Comparison of ENCODE assay signal across 12 cellular contexts in the genomic region with DNA sequence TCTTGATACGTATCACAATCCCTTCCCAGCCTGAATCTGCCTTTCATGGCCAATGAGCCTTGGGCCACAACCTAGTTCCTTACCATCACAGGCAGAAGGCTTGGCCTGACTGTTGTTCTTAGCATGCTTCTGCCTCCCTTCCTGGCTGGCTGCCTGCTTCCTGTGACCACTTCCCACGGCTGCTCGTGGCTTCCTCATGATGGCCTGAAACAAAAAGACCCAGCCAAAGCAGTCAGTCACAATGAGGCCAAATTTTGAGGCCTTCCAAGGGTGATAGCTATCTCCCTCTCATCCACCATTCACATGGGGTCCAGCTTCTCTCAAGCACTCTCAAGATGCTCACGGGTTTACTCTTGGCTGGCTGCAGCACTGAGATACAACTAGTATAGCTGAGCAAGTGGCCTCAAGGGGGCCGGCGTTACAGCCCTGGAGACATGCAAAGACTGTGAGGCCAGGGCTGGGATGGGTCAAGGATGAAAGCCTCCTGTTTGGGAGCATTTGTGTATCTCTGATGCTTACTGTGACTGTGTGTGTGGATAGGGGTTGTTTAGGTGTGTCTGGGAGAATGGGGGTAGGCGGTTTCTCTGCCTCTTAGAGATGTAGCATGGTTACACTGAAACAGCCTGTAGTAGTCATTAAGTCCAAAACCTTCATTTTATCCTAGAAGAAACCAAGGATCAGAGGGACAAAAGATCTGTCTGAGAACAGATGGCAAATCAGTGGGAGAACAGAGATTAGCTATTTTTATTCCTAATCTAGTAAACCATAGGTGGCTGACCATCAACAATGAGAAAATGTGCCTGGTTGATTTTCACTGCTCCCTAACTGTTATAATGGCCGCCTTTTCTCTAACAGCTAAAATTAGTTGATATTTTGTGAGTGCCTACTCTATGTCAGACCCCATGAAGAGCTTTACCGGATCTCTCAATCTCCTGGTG. TPM values are rescaled to one million over a fixed set of nuclear protein-coding genes. Genes with fewer than 3 reads are reported as not detected.
DNase-seq lines count a peak whose midpoint lies in the region; ATAC-seq, FAIRE-seq and TF ChIP-seq lines count a peak whose summit lies in the region.
"Had no signal": no experiment of that assay in that cellular context is flagged by ENCODE, and none has a peak within 500 bp of the region (broad histone marks: within the 10 kb centered on the region; RNA-seq: fewer than 3 reads in every experiment).

No MANE protein-coding gene starts in this region.

- H3K4ac ChIP-seq in IMR-90 (ENCODE audit: low read depth, low read length) = no peak overlapping the region

- BruUV-seq in IMR-90 (replicated peaks; lab: Mats Ljungman, UMichigan) (no TSS peak), K562 (replicated peaks; lab: Mats Ljungman, UMichigan) (no TSS peak)

- in situ Hi-C loops in IMR-90 (cut with MboI; ENCODE audit: low sequenced_read_pairs) (no loop called here), K562 (cut with MboI) (no loop called here)

- H3K14ac ChIP-seq in IMR-90 (replicated peaks; ENCODE audit: low read depth, low read length) = no peak overlapping the region

- H3K4me2 ChIP-seq in IMR-90 (ENCODE audit: low read depth, low read length) (no peak overlapping the region), K562 (ENCODE audit: insufficient read depth, low read length) (no peak overlapping the region)

- no peak overlapping the region for H4K91ac ChIP-seq in IMR-90 (ENCODE audit: insufficient read depth, low read depth, low read length)

- H3K18ac ChIP-seq in IMR-90 (ENCODE audit: low read depth, low read length) = no peak overlapping the region

- H3K56ac ChIP-seq in IMR-90 (ENCODE audit: extremely low read depth, insufficient read depth, low read length) = no peak overlapping the region

- H2BK20ac ChIP-seq in IMR-90 (ENCODE audit: low read depth, low read length) = no peak overlapping the region

- H3K4me3 Mint-ChIP-seq in CD4-positive, CD25-positive, alpha-beta regulatory T cell = no peak overlapping the region

- 67% methylated on average over 5 of the region's 9 CpGs; no CpG with 5 or more reads in 1 of the 2 experiments for WGBS in IMR-90 (ENCODE audit: extremely low coverage in 2 of 2, insufficient read length in 1 of 2), 2 experiments
- WGBS in K562 (ENCODE audit: insufficient coverage, low coverage, missing lambda C conversion rate) = 62% methylated on average over 9 of the region's 9 CpGs
- WGBS in suprapubic skin = 67% methylated on average over 8 of the region's 9 CpGs

- no peak overlapping the region for H4K5ac ChIP-seq in IMR-90 (ENCODE audit: low read depth, low read length)

- H3K27me3 Mint-ChIP-seq in CD4-positive, CD25-positive, alpha-beta regulatory T cell = no peaks in the 10 kb centered on the region

- 0 out of 2 replicates have a peak overlapping the region, but pooled peaks have one; percentile 16 for H3K23ac ChIP-seq in IMR-90 (ENCODE audit: low read depth, low read length)

- H3K9me1 ChIP-seq in IMR-90 (ENCODE audit: insufficient read depth, low read length) = peaks cover 6% of the 10 kb centered on the region
- H3K9me1 ChIP-seq in K562 (ENCODE audit: control insufficient read depth, insufficient read depth, low read length) = peaks cover 2% of the 10 kb centered on the region

- H3K4me1 Mint-ChIP-seq in CD4-positive, CD25-positive, alpha-beta regulatory T cell = peaks cover 10 to 51% (median 31%) of the 10 kb centered on the region in 4 donors

- H3K36me3 Mint-ChIP-seq in CD4-positive, CD25-positive, alpha-beta regulatory T cell = peaks cover 17% of the 10 kb centered on the region

- no peak overlapping the region for H4K8ac ChIP-seq in IMR-90 (ENCODE audit: low read depth in 2 of 2, low read length in 2 of 2)

- no peak overlapping the region for H2AK9ac ChIP-seq in IMR-90 (replicated peaks; ENCODE audit: low read depth, low read length, poor library complexity)

- TF ChIP-seq POLR2A in IMR-90 (IDR thresholded peaks at IDR 0.05; ENCODE audit: low read depth, low read length) = no peak
- no peak for TF ChIP-seq POLR2A in K562 (conservative IDR thresholded peaks at IDR 0.05)
- TF ChIP-seq POLR2A in suprapubic skin (IDR thresholded peaks at IDR 0.05) = no peak

- H3K36me3 ChIP-seq in CD4-positive, CD25-positive, alpha-beta regulatory T cell (ENCODE audit: control insufficient read depth, insufficient read depth, low read length) = peaks cover 29% of the 10 kb centered on the region
- H3K36me3 ChIP-seq in IMR-90 (ENCODE audit: control insufficient read depth, insufficient read depth, low read length) (peaks cover 17% of the 10 kb centered on the region), K562 (ENCODE audit: control insufficient read depth, insufficient read depth, low read length) (peaks cover 39% of the 10 kb centered on the region), suprapubic skin (peaks cover 44% of the 10 kb centered on the region)

- TF ChIP-seq RAD21 in IMR-90 (IDR thresholded peaks at IDR 0.05; ENCODE audit: low read length) = no peak
- TF ChIP-seq RAD21 in K562 (CRISPR knock-in tag; conservative IDR thresholded peaks at IDR 0.05 in 1 of 2, IDR thresholded peaks at IDR 0.05 in 1 of 2) = no peak

- dilution Hi-C loops in IMR-90 (cut with HindIII; ENCODE audit: low sequenced_read_pairs, unreplicated experiment) = no loop called here

- peak overlapping the region; percentile 39 to 71 (median 49) for H3K27ac Mint-ChIP-seq in CD4-positive, CD25-positive, alpha-beta regulatory T cell

- peaks cover 6 to 16% of the 10 kb centered on the region in 2 experiments; a peak in 3 of 4 replicates for H3K79me1 ChIP-seq in IMR-90 (ENCODE audit: low read depth in 1 of 2, low read length in 2 of 2)

- TF ChIP-seq CTCF in IMR-90 (conservative IDR thresholded peaks at IDR 0.05; ENCODE audit: low read depth, low read length) = no peak
- peak in 2 of 3 experiments; percentile 2 to 19; a peak in 1 of 6 replicates for TF ChIP-seq CTCF in K562 (IDR thresholded peaks at IDR 0.05 in 2 of 3, conservative IDR thresholded peaks at IDR 0.05 in 1 of 3; ENCODE audit: insufficient read depth in 2 of 3, low read depth in 1 of 3, low read length in 3 of 3)
- TF ChIP-seq CTCF in suprapubic skin (IDR thresholded peaks at IDR 0.05) = no peak

- peak in 1 of 3 donors; percentile 52 for DNase-seq in CD4-positive, CD25-positive, alpha-beta regulatory T cell
- DNase-seq in IMR-90 = peak; percentile 16
- no peak for DNase-seq in K562 (ENCODE audit: extremely low read depth in 1 of 4, low spot score in 3 of 4)
- DNase-seq in medulla oblongata (ENCODE audit: extremely low spot score) = peak; percentile 66
- DNase-seq in mucosa of gallbladder (ENCODE audit: low spot score) = no peak
- no peak for DNase-seq in SIG-M5 treated with dmso at 0.1 percent for 504 hours (lab: John Stamatoyannopoulos, UW; ENCODE audit: unreplicated experiment)
- DNase-seq in suprapubic skin (ENCODE audit: low spot score in 2 of 2) = no peak
- no peak for DNase-seq in NCI-H510A treated with DMSO at 0.1 percent for 48 hours (lab: John Stamatoyannopoulos, UW)
- DNase-seq: activated CD8-positive, alpha-beta memory T cell treated with anti-CD3 and anti-CD28 coated beads, Interleukin-2, amount 50 U/mL, for 48 hours; DMS153; NCI-H1694; RPMI8226 had no signal

- H3K27ac ChIP-seq in CD4-positive, CD25-positive, alpha-beta regulatory T cell (ENCODE audit: insufficient read depth, low read length, poor library complexity, severe bottlenecking) = no peak overlapping the region
- H3K27ac ChIP-seq in IMR-90 (ENCODE audit: insufficient read depth, low read length) = no peak overlapping the region
- no peak overlapping the region for H3K27ac ChIP-seq in K562 (ENCODE audit: extremely low read depth, low read depth, low read length)
- H3K27ac ChIP-seq in suprapubic skin = no peak overlapping the region

- no peak overlapping the region for H2BK5ac ChIP-seq in IMR-90 (ENCODE audit: low read depth, low read length, poor library complexity, severe bottlenecking)

- no peak overlapping the region for H2BK120ac ChIP-seq in IMR-90 (ENCODE audit: low read depth, low read length)

- no peak for FAIRE-seq in K562 (lab: Jason Lieb, UNC)

- H2AFZ ChIP-seq in IMR-90 (replicated peaks; ENCODE audit: low read length, poor library complexity) (no peak overlapping the region), K562 (ENCODE audit: low read depth, low read length) (no peak overlapping the region)

- no peak overlapping the region for H2AK5ac ChIP-seq in IMR-90 (ENCODE audit: low read depth, low read length)

- H3K9me3 Mint-ChIP-seq in CD4-positive, CD25-positive, alpha-beta regulatory T cell = no peaks in the 10 kb centered on the region

- H4K20me1 ChIP-seq in IMR-90 (ENCODE audit: insufficient read depth, low read length) (no peaks in the 10 kb centered on the region; the same call in 1 of the 2 replicates), K562 (replicated peaks; ENCODE audit: control insufficient read depth, insufficient read depth, low read length) (no peaks in the 10 kb centered on the region)

- H3K4me3 ChIP-seq in CD4-positive, CD25-positive, alpha-beta regulatory T cell (ENCODE audit: low read depth, low read length) = no peak overlapping the region
- H3K4me3 ChIP-seq in IMR-90 (ENCODE audit: insufficient read depth, low read depth, low read length) (no peak overlapping the region), K562 (no peak overlapping the region), suprapubic skin (no peak overlapping the region)

- H3K9ac ChIP-seq in IMR-90 (ENCODE audit: low read depth, low read length) = no peak overlapping the region
- H3K9ac ChIP-seq in K562 (ENCODE audit: insufficient read depth in 1 of 2, low read depth in 2 of 2, low read length in 2 of 2) = peak overlapping the region in 1 of 2 experiments; percentile 31; a peak in 2 of 4 replicates

- peaks cover 16% of the 10 kb centered on the region; the same call in 2 of the 3 replicates for H3K79me2 ChIP-seq in K562 (ENCODE audit: control insufficient read depth, insufficient read depth, low read length)

- H3K4me1 ChIP-seq in CD4-positive, CD25-positive, alpha-beta regulatory T cell (ENCODE audit: control insufficient read depth, insufficient read depth, low read length, poor library complexity, severe bottlenecking) = peaks cover 7% of the 10 kb centered on the region
- H3K4me1 ChIP-seq in IMR-90 (ENCODE audit: control insufficient read depth, insufficient read depth, low read length) = peaks cover 3% of the 10 kb centered on the region; the same call in 1 of the 2 replicates
- H3K4me1 ChIP-seq in K562 (replicated peaks in 1 of 2; ENCODE audit: control insufficient read depth in 2 of 2, insufficient read depth in 2 of 2, low read length in 2 of 2) = peaks cover 8 to 15% of the 10 kb centered on the region in 2 experiments; a peak in 3 of 5 replicates
- H3K4me1 ChIP-seq in suprapubic skin = peaks cover 7% of the 10 kb centered on the region

- no peak overlapping the region for H2BK15ac ChIP-seq in IMR-90 (ENCODE audit: low read depth, low read length)

- no peaks in the 10 kb centered on the region for H3K27me3 ChIP-seq in CD4-positive, CD25-positive, alpha-beta regulatory T cell (ENCODE audit: control insufficient read depth, insufficient read depth, low read length)
- H3K27me3 ChIP-seq in IMR-90 (ENCODE audit: control insufficient read depth, insufficient read depth, low read length) (no peaks in the 10 kb centered on the region), K562 (ENCODE audit: control insufficient read depth in 2 of 2, insufficient read depth in 2 of 2, low read length in 2 of 2) (no peaks in the 10 kb centered on the region), suprapubic skin (no peaks in the 10 kb centered on the region)

- POLR2A ChIA-PET in IMR-90 (lab: Charles Lee; ENCODE audit: unreplicated experiment) = no interaction called here
- POLR2A ChIA-PET in K562 (lab: Yijun Ruan, JAX) = interaction anchor here (0.8 to 1.5 kb wide), 4 partner anchors 10 to 515 kb away, joined by 3 to 8 read pairs (median 4); no protein-coding TSS in a partner anchor

- ATAC-seq in CD4-positive, CD25-positive, alpha-beta regulatory T cell (ENCODE audit: low read depth in 2 of 2) = no peak
- ATAC-seq in IMR-90 (ENCODE audit: low read depth) = no peak
- peak; percentile 66 for ATAC-seq in K562

- H3K9me3 ChIP-seq in CD4-positive, CD25-positive, alpha-beta regulatory T cell (ENCODE audit: control insufficient read depth in 2 of 2, low read length in 2 of 2) = no peaks in the 10 kb centered on the region
- H3K9me3 ChIP-seq in IMR-90 (ENCODE audit: control insufficient read depth, insufficient read depth, low read length) = no peaks in the 10 kb centered on the region
- peaks cover 9% of the 10 kb centered on the region for H3K9me3 ChIP-seq in K562 (replicated peaks; ENCODE audit: control insufficient read depth, insufficient read depth, low read depth, low read length)
- H3K9me3 ChIP-seq in suprapubic skin = no peaks in the 10 kb centered on the region

- intact Hi-C loops in IMR-90 (cut with micrococcal nuclease) (no loop called here), K562 (cut with micrococcal nuclease) (no loop called here)

- TF ChIP-seq EP300 in K562 (IDR thresholded peaks at IDR 0.05; ENCODE audit: low read length) = no peak
- TF ChIP-seq EP300 in suprapubic skin (IDR thresholded peaks at IDR 0.05) = no peak

- CTCF ChIA-PET in IMR-90 (lab: Yijun Ruan, JAX) (no interaction called here), K562 (lab: Yijun Ruan, JAX; ENCODE audit: low intra/inter-chr PET ratio) (interaction anchor here (0.6 kb wide), 1 partner anchor 603 kb away, joined by 3 read pairs; a partner anchor contains a TSS)

RNA-seq across cellular contexts. Expression of a gene that starts 5.4 kb away (rescaled TPM):
- total RNA-seq in CD4-positive, CD25-positive, alpha-beta regulatory T cell = 48.7 TPM
- 10 to 100 TPM; 12.1 to 16.5 (median 14.7) TPM for polyA plus RNA-seq in CD4-positive, CD25-positive, alpha-beta regulatory T cell
- total RNA-seq in IMR-90 (2012; rRNA removed) = 18.6 and 18.9 TPM in 2 replicates
- polyA plus RNA-seq in IMR-90 (2012; rRNA removed) = 15.5 and 16.8 TPM in 2 replicates
- polyA plus RNA-seq in IMR-90 (2012; cell fraction: cytosol; rRNA removed) = 9.0 and 11.3 TPM in 2 replicates
- 16.8 and 18.9 TPM in 2 replicates for polyA plus RNA-seq in IMR-90 (2012; cell fraction: nucleus; rRNA removed; ENCODE audit: low replicate concordance)
- total RNA-seq in K562 (2011; cell fraction: chromatin; rRNA removed; ENCODE audit: low replicate concordance) = 34.1 and 86.1 TPM in 2 replicates
- total RNA-seq in K562 (2011; cell fraction: nucleolus; rRNA removed) = 66.0 and 68.2 TPM in 2 replicates
- total RNA-seq in K562 (2011; cell fraction: nucleoplasm; rRNA removed) = 40.8 and 44.2 TPM in 2 replicates
- 36.7 and 46.9 TPM in 2 replicates for total RNA-seq in K562 (2014; rRNA removed)
- 25.0 and 32.1 TPM in 2 replicates for total RNA-seq in K562 (2014; rRNA removed; fragmentation: Illumina TruSeq; extraction: Trizol)
- total RNA-seq in K562 (2015; rRNA removed; fragmentation: Illumina TruSeq; extraction: Trizol) = 46.5 and 46.9 TPM in 2 replicates
- 32.5 and 33.9 TPM in 2 replicates for total RNA-seq in K562 (2021)
- polyA plus RNA-seq in K562 (2011; rRNA removed) = 30.4 and 36.0 TPM in 2 replicates
- 33.1 and 54.6 TPM in 2 replicates for polyA plus RNA-seq in K562 (2011; cell fraction: cytosol; rRNA removed)
- 75.7 and 103 TPM in 2 replicates for polyA plus RNA-seq in K562 (2011; cell fraction: nucleus; rRNA removed)
- 25.2 and 34.6 TPM in 2 replicates for polyA plus RNA-seq in K562 (2012)
- 40.1 and 47.2 TPM in 2 replicates for polyA plus RNA-seq in K562 (2014; fragmentation: Illumina TruSeq; extraction: Trizol)
- 10 to 100 TPM; 59.8 to 85.7 TPM for polyA plus RNA-seq in K562 (2014; fragmentation: Nextera tagmentation; extraction: Ambion mirVana)
- 38.0 and 44.8 TPM in 2 replicates for polyA plus RNA-seq in K562 (2014; rRNA removed)
- polyA minus RNA-seq in K562 (2011; rRNA and poly(A)+ RNA removed) = 38.1 and 72.9 TPM in 2 replicates
- 21.1 and 35.7 TPM in 2 replicates for polyA minus RNA-seq in K562 (2011; cell fraction: cytosol; rRNA and poly(A)+ RNA removed)
- polyA minus RNA-seq in K562 (2011; cell fraction: nucleus; rRNA and poly(A)+ RNA removed) = 39.9 and 47.7 TPM in 2 replicates
- total RNA-seq in mucosa of gallbladder = 7.9 TPM
- total RNA-seq in suprapubic skin = 1 to 10 TPM; 5.5 to 8.5 (median 8.5) TPM

RNA-seq across cellular contexts. Expression of a gene that starts 5.7 kb away (rescaled TPM):
- 75.2 TPM for total RNA-seq in CD4-positive, CD25-positive, alpha-beta regulatory T cell
- polyA plus RNA-seq in CD4-positive, CD25-positive, alpha-beta regulatory T cell = 10 to 100 TPM; 11.3 to 25.4 (median 19.7) TPM
- total RNA-seq in IMR-90 (2012; rRNA removed) = 8.9 and 9.1 TPM in 2 replicates
- 14.3 and 14.6 TPM in 2 replicates for polyA plus RNA-seq in IMR-90 (2012; rRNA removed)
- 7.2 and 8.2 TPM in 2 replicates for polyA plus RNA-seq in IMR-90 (2012; cell fraction: cytosol; rRNA removed)
- 43.0 and 103 TPM in 2 replicates for polyA plus RNA-seq in IMR-90 (2012; cell fraction: nucleus; rRNA removed; ENCODE audit: low replicate concordance)
- total RNA-seq in K562 (2011; cell fraction: chromatin; rRNA removed; ENCODE audit: low replicate concordance) = 71.8 and 131 TPM in 2 replicates
- total RNA-seq in K562 (2011; cell fraction: nucleolus; rRNA removed) = 89.7 and 95.8 TPM in 2 replicates
- 74.4 and 78.0 TPM in 2 replicates for total RNA-seq in K562 (2011; cell fraction: nucleoplasm; rRNA removed)
- total RNA-seq in K562 (2014; rRNA removed) = 32.1 and 36.8 TPM in 2 replicates
- 13.0 and 16.5 TPM in 2 replicates for total RNA-seq in K562 (2014; rRNA removed; fragmentation: Illumina TruSeq; extraction: Trizol)
- 26.8 and 29.0 TPM in 2 replicates for total RNA-seq in K562 (2015; rRNA removed; fragmentation: Illumina TruSeq; extraction: Trizol)
- total RNA-seq in K562 (2021) = 36.1 and 37.8 TPM in 2 replicates
- polyA plus RNA-seq in K562 (2011; rRNA removed) = 23.6 and 39.9 TPM in 2 replicates
- polyA plus RNA-seq in K562 (2011; cell fraction: cytosol; rRNA removed) = 31.3 and 41.8 TPM in 2 replicates
- polyA plus RNA-seq in K562 (2011; cell fraction: nucleus; rRNA removed) = 190 and 211 TPM in 2 replicates
- polyA plus RNA-seq in K562 (2012) = 30.0 and 54.0 TPM in 2 replicates
- polyA plus RNA-seq in K562 (2014; fragmentation: Illumina TruSeq; extraction: Trizol) = 32.7 and 35.6 TPM in 2 replicates
- polyA plus RNA-seq in K562 (2014; fragmentation: Nextera tagmentation; extraction: Ambion mirVana) = 1 to 10 TPM; 3.4 to 6.2 TPM
- 46.2 and 53.5 TPM in 2 replicates for polyA plus RNA-seq in K562 (2014; rRNA removed)
- 18.2 and 19.1 TPM in 2 replicates for polyA minus RNA-seq in K562 (2011; rRNA and poly(A)+ RNA removed)
- polyA minus RNA-seq in K562 (2011; cell fraction: cytosol; rRNA and poly(A)+ RNA removed) = 9.2 and 10.9 TPM in 2 replicates
- polyA minus RNA-seq in K562 (2011; cell fraction: nucleus; rRNA and poly(A)+ RNA removed) = 20.3 and 32.9 TPM in 2 replicates
- 30.5 TPM for total RNA-seq in mucosa of gallbladder
- total RNA-seq in suprapubic skin = 10 to 100 TPM; 22.1 to 38.2 (median 30.7) TPM

RNA-seq across cellular contexts. Expression of a gene that starts 7.9 kb away (rescaled TPM):
- total RNA-seq in CD4-positive, CD25-positive, alpha-beta regulatory T cell = not detected
- 1 to 10 TPM in 2 of 4 donors, under 1 TPM in 1, not detected in 1; 0.39 to 1.2 (median 1.0) TPM for polyA plus RNA-seq in CD4-positive, CD25-positive, alpha-beta regulatory T cell
- 0.54 and 0.56 TPM in 2 replicates for total RNA-seq in IMR-90 (2012; rRNA removed)
- 1.1 and 1.5 TPM in 2 replicates for polyA plus RNA-seq in IMR-90 (2012; rRNA removed)
- polyA plus RNA-seq in IMR-90 (2012; cell fraction: cytosol; rRNA removed) = 1.1 and 1.5 TPM in 2 replicates
- polyA plus RNA-seq in IMR-90 (2012; cell fraction: nucleus; rRNA removed; ENCODE audit: low replicate concordance) = 0.44 and 1.0 TPM in 2 replicates
- total RNA-seq in K562 (2011; cell fraction: chromatin; rRNA removed; ENCODE audit: low replicate concordance) = not detected in 2 replicates
- total RNA-seq in K562 (2011; cell fraction: nucleolus; rRNA removed) = not detected in 2 replicates
- total RNA-seq in K562 (2011; cell fraction: nucleoplasm; rRNA removed) = not detected in 2 replicates
- not detected in 2 replicates for total RNA-seq in K562 (2014; rRNA removed)
- not detected in 2 replicates for total RNA-seq in K562 (2014; rRNA removed; fragmentation: Illumina TruSeq; extraction: Trizol)
- not detected in 2 replicates for total RNA-seq in K562 (2015; rRNA removed; fragmentation: Illumina TruSeq; extraction: Trizol)
- total RNA-seq in K562 (2021) = not detected in 2 replicates
- polyA plus RNA-seq in K562 (2011; rRNA removed) = not detected in 2 replicates
- not detected in 2 replicates for polyA plus RNA-seq in K562 (2011; cell fraction: cytosol; rRNA removed)
- not detected in 2 replicates for polyA plus RNA-seq in K562 (2011; cell fraction: nucleus; rRNA removed)
- polyA plus RNA-seq in K562 (2012) = 0.04 and 0.28 TPM in 2 replicates
- not detected in 2 replicates for polyA plus RNA-seq in K562 (2014; fragmentation: Illumina TruSeq; extraction: Trizol)
- polyA plus RNA-seq in K562 (2014; fragmentation: Nextera tagmentation; extraction: Ambion mirVana) = not detected
- not detected in 2 replicates for polyA plus RNA-seq in K562 (2014; rRNA removed)
- polyA minus RNA-seq in K562 (2011; rRNA and poly(A)+ RNA removed) = not detected in 2 replicates
- not detected in 2 replicates for polyA minus RNA-seq in K562 (2011; cell fraction: cytosol; rRNA and poly(A)+ RNA removed)
- polyA minus RNA-seq in K562 (2011; cell fraction: nucleus; rRNA and poly(A)+ RNA removed) = not detected in 2 replicates
- 0.17 TPM for total RNA-seq in mucosa of gallbladder
- total RNA-seq in suprapubic skin = 1 to 10 TPM in 3 of 4 donors, not detected in 1; 1.1 to 3.3 (median 2.7) TPM

Comparison
In these comparisons a context has a peak if more than half of its experiments do, and no peak if none do; other contexts are left out.
1. DNase-seq: peak in IMR-90 (single experiment) and medulla oblongata (single experiment); none in K562 (0 of 4), mucosa of gallbladder (single experiment), SIG-M5 treated with dmso at 0.1 percent for 504 hours (single experiment), suprapubic skin (0 of 2) and NCI-H510A treated with DMSO at 0.1 percent for 48 hours (single experiment).
2. CTCF ChIP-seq: peak in K562 (2 of 3); none in IMR-90 (single experiment) and suprapubic skin (0 of 2).